In genomic region chr11:67630230-67630942, GRCh38 we compare ENCODE assay signal across 1 cellular context.
TF ChIP-seq lines count a peak whose summit lies in the region.

No MANE protein-coding gene starts in this region.

TF ChIP-seq in K562, 482 proteins besides CTCF, POLR2A, EP300 and RAD21 (continued from another document and continues in another):
- peak; percentile 39 for TF ChIP-seq CREM (IDR thresholded peaks at IDR 0.05; ENCODE audit: low read depth)
- no peak for TF ChIP-seq ILK (tag; IDR thresholded peaks at IDR 0.05; ENCODE audit: borderline replicate concordance, low read depth)
- no peak for TF ChIP-seq U2AF2 (optimal IDR thresholded peaks at IDR 0.05; ENCODE audit: low read depth, low read length)
- no peak for TF ChIP-seq NR1H2 (CRISPR knock-in tag; IDR thresholded peaks at IDR 0.05)
- TF ChIP-seq MXI1 (IDR thresholded peaks at IDR 0.05; ENCODE audit: low read depth, low read length) = peak; percentile 24; the same call in 1 of the 2 replicates
- TF ChIP-seq ZKSCAN1 (IDR thresholded peaks at IDR 0.05; ENCODE audit: low read depth, low read length) = 0 out of 2 replicates have a peak, but pooled peaks have one; percentile 29
- TF ChIP-seq PTTG1 (tag; IDR thresholded peaks at IDR 0.05; ENCODE audit: low read depth) = no peak
- no peak; the same call in 1 of the 2 replicates for TF ChIP-seq MYC (IDR thresholded peaks at IDR 0.05; ENCODE audit: low read depth, low read length)
- TF ChIP-seq MYC (CRISPR knock-in tag; IDR thresholded peaks at IDR 0.05; ENCODE audit: borderline replicate concordance, low read depth) = peak; percentile 48; the same call in 1 of the 2 replicates
- no peak for TF ChIP-seq RNF219 (CRISPR knock-in tag; IDR thresholded peaks at IDR 0.05)
- TF ChIP-seq SIN3B (IDR thresholded peaks at IDR 0.05; ENCODE audit: low read depth) = peak; percentile 71; the same call in 1 of the 2 replicates
- TF ChIP-seq ZNF639 (CRISPR knock-in tag; conservative IDR thresholded peaks at IDR 0.05 in 1 of 2, IDR thresholded peaks at IDR 0.05 in 1 of 2) = peak in 1 of 2 experiments; percentile 90; a peak in 2 of 4 replicates
- no peak for TF ChIP-seq FOXJ3 (CRISPR knock-in tag; IDR thresholded peaks at IDR 0.05)
- peak; percentile 27 for TF ChIP-seq E2F8 (IDR thresholded peaks at IDR 0.05; ENCODE audit: low read depth, partially characterized antibody)
- peak; percentile 40 for TF ChIP-seq CTCFL (IDR thresholded peaks at IDR 0.05; ENCODE audit: borderline replicate concordance, insufficient read depth, low read depth, low read length, poor library complexity, severe bottlenecking)
- TF ChIP-seq ZNF589 (CRISPR knock-in tag; IDR thresholded peaks at IDR 0.05; ENCODE audit: low read depth) = no peak
- no peak for TF ChIP-seq POLR3G (IDR thresholded peaks at IDR 0.05; ENCODE audit: extremely low read depth, insufficient read length, insufficient replicate concordance)
- TF ChIP-seq NR2C1 (IDR thresholded peaks at IDR 0.05) = peak; percentile 79; the same call in 1 of the 2 replicates
- peak; percentile 64; the same call in 1 of the 2 replicates for TF ChIP-seq NR2C1 (tag; IDR thresholded peaks at IDR 0.05)
- peak; percentile 80 for TF ChIP-seq HMGN3 (IDR thresholded peaks at IDR 0.05; ENCODE audit: borderline replicate concordance, extremely low read depth, insufficient read length, low read depth, low read length)
- TF ChIP-seq ADNP (tag; IDR thresholded peaks at IDR 0.05) = no peak
- peak; percentile 40; the same call in 1 of the 2 replicates for TF ChIP-seq TAF15 (IDR thresholded peaks at IDR 0.05; ENCODE audit: low read depth, low read length)
- 0 out of 2 replicates have a peak, but pooled peaks have one; percentile 36 for TF ChIP-seq CREB3L1 (IDR thresholded peaks at IDR 0.05; ENCODE audit: borderline replicate concordance, low read depth)
- TF ChIP-seq TFAM (CRISPR knock-in tag; conservative IDR thresholded peaks at IDR 0.05) = no peak
- TF ChIP-seq PPARD (CRISPR knock-in tag; IDR thresholded peaks at IDR 0.05) = no peak
- no peak for TF ChIP-seq RBM34 (IDR thresholded peaks at IDR 0.05; ENCODE audit: borderline replicate concordance, insufficient read depth, low read length)
- TF ChIP-seq HMBOX1 (IDR thresholded peaks at IDR 0.05) = no peak
- TF ChIP-seq BMI1 (IDR thresholded peaks at IDR 0.05; ENCODE audit: low read length) = no peak
- no peak for TF ChIP-seq ATF2 (CRISPR knock-in tag; IDR thresholded peaks at IDR 0.05)
- TF ChIP-seq KLF13 (tag; IDR thresholded peaks at IDR 0.05; ENCODE audit: borderline replicate concordance, low read depth) = peak; percentile 64
- no peak for TF ChIP-seq HMG20A (CRISPR knock-in tag; conservative IDR thresholded peaks at IDR 0.05)
- 0 out of 2 replicates have a peak, but pooled peaks have one; percentile 21 for TF ChIP-seq ZBTB1 (CRISPR knock-in tag; IDR thresholded peaks at IDR 0.05; ENCODE audit: borderline replicate concordance, low read depth)
- no peak for TF ChIP-seq FOXO4 (CRISPR knock-in tag; IDR thresholded peaks at IDR 0.05)
- 0 out of 2 replicates have a peak, but pooled peaks have one; percentile 15 for TF ChIP-seq MTA1 (IDR thresholded peaks at IDR 0.05; ENCODE audit: borderline replicate concordance)
- TF ChIP-seq TCF15 (CRISPR knock-in tag; IDR thresholded peaks at IDR 0.05) = no peak
- TF ChIP-seq CCNT2 (IDR thresholded peaks at IDR 0.05; ENCODE audit: borderline replicate concordance, extremely low read depth, insufficient read length, low read depth, low read length) = peak; percentile 36
- TF ChIP-seq PHF8 (IDR thresholded peaks at IDR 0.05; ENCODE audit: borderline replicate concordance, low read length) = peak; percentile 57; the same call in 1 of the 2 replicates
- peak; percentile 57 for TF ChIP-seq RBBP5 (IDR thresholded peaks at IDR 0.05; ENCODE audit: borderline replicate concordance, insufficient read depth, low read length, poor library complexity, severe bottlenecking)
- TF ChIP-seq C11orf30 (IDR thresholded peaks at IDR 0.05; ENCODE audit: low read depth) = peak; percentile 44
- no peak for TF ChIP-seq ZNF280B (CRISPR knock-in tag; IDR thresholded peaks at IDR 0.05)
- TF ChIP-seq ELF4 (CRISPR knock-in tag; IDR thresholded peaks at IDR 0.05) = no peak; the same call in 1 of the 2 replicates
- TF ChIP-seq NR4A1 (CRISPR knock-in tag; IDR thresholded peaks at IDR 0.05) = peak; percentile 36; the same call in 1 of the 2 replicates
- TF ChIP-seq NR4A1 (tag; IDR thresholded peaks at IDR 0.05) = no peak
- TF ChIP-seq BRD4 (IDR thresholded peaks at IDR 0.05) = no peak
- TF ChIP-seq JUN (IDR thresholded peaks at IDR 0.05; ENCODE audit: borderline replicate concordance, low read depth, low read length) = peak; percentile 30; the same call in 1 of the 2 replicates
- no peak for TF ChIP-seq JUN (CRISPR knock-in tag; IDR thresholded peaks at IDR 0.05; ENCODE audit: borderline replicate concordance)
- no peak for TF ChIP-seq ETS2 (tag; IDR thresholded peaks at IDR 0.05; ENCODE audit: borderline replicate concordance, poor library complexity, severe bottlenecking)
- peak; percentile 42; the same call in 1 of the 2 replicates for TF ChIP-seq KLF16 (IDR thresholded peaks at IDR 0.05)
- no peak for TF ChIP-seq PHB2 (IDR thresholded peaks at IDR 0.05; ENCODE audit: low read depth)
- no peak for TF ChIP-seq ZNF23 (CRISPR knock-in tag; IDR thresholded peaks at IDR 0.05)
